1 cellular context compared by ENCODE assay signal in the genomic region with DNA sequence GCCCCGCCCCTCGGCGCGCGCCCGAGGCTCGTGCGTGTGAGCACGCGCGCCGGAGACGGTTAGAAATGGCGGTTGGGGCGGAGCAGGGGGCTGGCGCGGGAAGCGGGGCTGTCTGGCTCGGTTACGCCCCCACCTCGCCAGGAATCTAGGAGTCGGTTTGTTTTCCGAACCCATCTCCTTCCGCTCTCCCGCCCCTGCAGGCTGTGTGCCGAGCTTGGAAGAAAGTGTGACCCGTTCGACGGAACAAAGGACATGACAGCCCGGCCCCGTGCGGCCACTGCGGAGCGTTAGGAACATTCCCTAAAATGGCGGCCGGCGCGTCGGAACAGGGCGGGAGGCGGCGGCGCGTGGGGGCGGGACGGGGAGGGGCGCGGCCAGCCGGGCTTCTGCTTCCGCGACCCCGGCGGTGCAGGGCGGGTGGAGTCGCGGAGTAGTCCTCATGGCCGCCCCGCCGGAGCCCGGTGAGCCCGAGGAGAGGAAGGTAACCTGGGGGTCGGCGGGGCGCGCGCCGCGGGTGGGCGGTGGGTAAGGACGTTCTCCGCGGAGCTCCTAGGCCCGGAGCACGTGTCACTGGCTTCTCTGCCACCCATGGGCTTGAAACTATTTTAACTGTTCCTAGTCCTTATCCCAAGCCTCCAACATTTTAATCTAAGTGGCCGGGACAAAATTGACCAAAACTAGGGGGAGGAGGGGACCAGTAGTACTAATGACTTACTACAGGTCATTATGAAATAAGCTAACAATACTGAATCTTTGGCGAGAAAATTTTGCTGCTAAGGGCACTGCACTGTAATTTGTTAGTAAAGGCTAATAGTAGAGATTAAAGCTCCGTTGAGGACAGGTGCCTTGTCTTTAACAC.
TF ChIP-seq lines count a peak whose summit lies in the region.

A gene with protein sequence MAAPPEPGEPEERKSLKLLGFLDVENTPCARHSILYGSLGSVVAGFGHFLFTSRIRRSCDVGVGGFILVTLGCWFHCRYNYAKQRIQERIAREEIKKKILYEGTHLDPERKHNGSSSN (plus strand): TSS at position 383 of the 859 bp plus-strand sequence. CDS start 57 bp downstream, at position 440.

TF ChIP-seq in K562, 482 proteins besides CTCF, POLR2A, EP300 and RAD21 (continued from another document and continues in another):
- TF ChIP-seq RBM39 (optimal IDR thresholded peaks at IDR 0.05; ENCODE audit: low read depth, low read length), result no peak
- no peak for TF ChIP-seq ZNF224 (CRISPR knock-in tag; IDR thresholded peaks at IDR 0.05)
- peak; percentile 83 for TF ChIP-seq PHF8 (IDR thresholded peaks at IDR 0.05; ENCODE audit: borderline replicate concordance, low read length)
- TF ChIP-seq, protein P1, sequence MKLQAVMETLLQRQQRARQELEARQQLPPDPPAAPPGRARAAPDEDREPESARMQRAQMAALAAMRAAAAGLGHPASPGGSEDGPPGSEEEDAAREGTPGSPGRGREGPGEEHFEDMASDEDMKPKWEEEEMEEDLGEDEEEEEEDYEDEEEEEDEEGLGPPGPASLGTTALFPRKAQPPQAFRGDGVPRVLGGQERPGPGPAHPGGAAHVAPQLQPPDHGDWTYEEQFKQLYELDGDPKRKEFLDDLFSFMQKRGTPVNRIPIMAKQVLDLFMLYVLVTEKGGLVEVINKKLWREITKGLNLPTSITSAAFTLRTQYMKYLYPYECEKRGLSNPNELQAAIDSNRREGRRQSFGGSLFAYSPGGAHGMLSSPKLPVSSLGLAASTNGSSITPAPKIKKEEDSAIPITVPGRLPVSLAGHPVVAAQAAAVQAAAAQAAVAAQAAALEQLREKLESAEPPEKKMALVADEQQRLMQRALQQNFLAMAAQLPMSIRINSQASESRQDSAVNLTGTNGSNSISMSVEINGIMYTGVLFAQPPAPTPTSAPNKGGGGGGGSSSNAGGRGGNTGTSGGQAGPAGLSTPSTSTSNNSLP (IDR thresholded peaks at IDR 0.05; ENCODE audit: borderline replicate concordance, low read depth, low read length), result no peak
- no peak for TF ChIP-seq MCM3 (IDR thresholded peaks at IDR 0.05)
- no peak for TF ChIP-seq RFX7 (CRISPR knock-in tag; IDR thresholded peaks at IDR 0.05)
- no peak for TF ChIP-seq DACH1 (IDR thresholded peaks at IDR 0.05; ENCODE audit: partially characterized antibody)
- no peak for TF ChIP-seq NFIC (IDR thresholded peaks at IDR 0.05)
- TF ChIP-seq, protein P2, sequence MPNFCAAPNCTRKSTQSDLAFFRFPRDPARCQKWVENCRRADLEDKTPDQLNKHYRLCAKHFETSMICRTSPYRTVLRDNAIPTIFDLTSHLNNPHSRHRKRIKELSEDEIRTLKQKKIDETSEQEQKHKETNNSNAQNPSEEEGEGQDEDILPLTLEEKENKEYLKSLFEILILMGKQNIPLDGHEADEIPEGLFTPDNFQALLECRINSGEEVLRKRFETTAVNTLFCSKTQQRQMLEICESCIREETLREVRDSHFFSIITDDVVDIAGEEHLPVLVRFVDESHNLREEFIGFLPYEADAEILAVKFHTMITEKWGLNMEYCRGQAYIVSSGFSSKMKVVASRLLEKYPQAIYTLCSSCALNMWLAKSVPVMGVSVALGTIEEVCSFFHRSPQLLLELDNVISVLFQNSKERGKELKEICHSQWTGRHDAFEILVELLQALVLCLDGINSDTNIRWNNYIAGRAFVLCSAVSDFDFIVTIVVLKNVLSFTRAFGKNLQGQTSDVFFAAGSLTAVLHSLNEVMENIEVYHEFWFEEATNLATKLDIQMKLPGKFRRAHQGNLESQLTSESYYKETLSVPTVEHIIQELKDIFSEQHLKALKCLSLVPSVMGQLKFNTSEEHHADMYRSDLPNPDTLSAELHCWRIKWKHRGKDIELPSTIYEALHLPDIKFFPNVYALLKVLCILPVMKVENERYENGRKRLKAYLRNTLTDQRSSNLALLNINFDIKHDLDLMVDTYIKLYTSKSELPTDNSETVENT (CRISPR knock-in tag; IDR thresholded peaks at IDR 0.05), result peak; percentile 84
- TF ChIP-seq ZNF316 (IDR thresholded peaks at IDR 0.05), result no peak
- TF ChIP-seq PHB (CRISPR knock-in tag; IDR thresholded peaks at IDR 0.05), result peak; percentile 16; the same call in 1 of the 2 replicates
- TF ChIP-seq STAT5A (IDR thresholded peaks at IDR 0.05; ENCODE audit: borderline replicate concordance, low read length), result peak; percentile 6; the same call in 1 of the 2 replicates
- TF ChIP-seq IFI16 (CRISPR knock-in tag; IDR thresholded peaks at IDR 0.05), result 0 out of 2 replicates have a peak, but pooled peaks have one; percentile 34
- 0 out of 2 replicates have a peak, but pooled peaks have one; percentile 21 for TF ChIP-seq NFIX (CRISPR knock-in tag; IDR thresholded peaks at IDR 0.05; ENCODE audit: low read depth)
- no peak for TF ChIP-seq BACH1 (tag; IDR thresholded peaks at IDR 0.05)
- no peak for TF ChIP-seq JUNB (CRISPR knock-in tag; conservative IDR thresholded peaks at IDR 0.05)
- TF ChIP-seq, protein P3, sequence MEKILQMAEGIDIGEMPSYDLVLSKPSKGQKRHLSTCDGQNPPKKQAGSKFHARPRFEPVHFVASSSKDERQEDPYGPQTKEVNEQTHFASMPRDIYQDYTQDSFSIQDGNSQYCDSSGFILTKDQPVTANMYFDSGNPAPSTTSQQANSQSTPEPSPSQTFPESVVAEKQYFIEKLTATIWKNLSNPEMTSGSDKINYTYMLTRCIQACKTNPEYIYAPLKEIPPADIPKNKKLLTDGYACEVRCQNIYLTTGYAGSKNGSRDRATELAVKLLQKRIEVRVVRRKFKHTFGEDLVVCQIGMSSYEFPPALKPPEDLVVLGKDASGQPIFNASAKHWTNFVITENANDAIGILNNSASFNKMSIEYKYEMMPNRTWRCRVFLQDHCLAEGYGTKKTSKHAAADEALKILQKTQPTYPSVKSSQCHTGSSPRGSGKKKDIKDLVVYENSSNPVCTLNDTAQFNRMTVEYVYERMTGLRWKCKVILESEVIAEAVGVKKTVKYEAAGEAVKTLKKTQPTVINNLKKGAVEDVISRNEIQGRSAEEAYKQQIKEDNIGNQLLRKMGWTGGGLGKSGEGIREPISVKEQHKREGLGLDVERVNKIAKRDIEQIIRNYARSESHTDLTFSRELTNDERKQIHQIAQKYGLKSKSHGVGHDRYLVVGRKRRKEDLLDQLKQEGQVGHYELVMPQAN (IDR thresholded peaks at IDR 0.05; ENCODE audit: borderline replicate concordance), result peak; percentile 72
- no peak for TF ChIP-seq KDM1A (IDR thresholded peaks at IDR 0.05)
- TF ChIP-seq, protein P4, sequence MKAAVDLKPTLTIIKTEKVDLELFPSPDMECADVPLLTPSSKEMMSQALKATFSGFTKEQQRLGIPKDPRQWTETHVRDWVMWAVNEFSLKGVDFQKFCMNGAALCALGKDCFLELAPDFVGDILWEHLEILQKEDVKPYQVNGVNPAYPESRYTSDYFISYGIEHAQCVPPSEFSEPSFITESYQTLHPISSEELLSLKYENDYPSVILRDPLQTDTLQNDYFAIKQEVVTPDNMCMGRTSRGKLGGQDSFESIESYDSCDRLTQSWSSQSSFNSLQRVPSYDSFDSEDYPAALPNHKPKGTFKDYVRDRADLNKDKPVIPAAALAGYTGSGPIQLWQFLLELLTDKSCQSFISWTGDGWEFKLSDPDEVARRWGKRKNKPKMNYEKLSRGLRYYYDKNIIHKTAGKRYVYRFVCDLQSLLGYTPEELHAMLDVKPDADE (conservative IDR thresholded peaks at IDR 0.05; ENCODE audit: control insufficient read depth, low read depth, low read length), result peak; percentile 68; the same call in 1 of the 2 replicates
- peak; percentile 41 for TF ChIP-seq ZNF175 (CRISPR knock-in tag; IDR thresholded peaks at IDR 0.05; ENCODE audit: low read depth)
- TF ChIP-seq, protein P5, sequence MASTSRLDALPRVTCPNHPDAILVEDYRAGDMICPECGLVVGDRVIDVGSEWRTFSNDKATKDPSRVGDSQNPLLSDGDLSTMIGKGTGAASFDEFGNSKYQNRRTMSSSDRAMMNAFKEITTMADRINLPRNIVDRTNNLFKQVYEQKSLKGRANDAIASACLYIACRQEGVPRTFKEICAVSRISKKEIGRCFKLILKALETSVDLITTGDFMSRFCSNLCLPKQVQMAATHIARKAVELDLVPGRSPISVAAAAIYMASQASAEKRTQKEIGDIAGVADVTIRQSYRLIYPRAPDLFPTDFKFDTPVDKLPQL (IDR thresholded peaks at IDR 0.05; ENCODE audit: extremely low read depth, insufficient read length), result no peak
- 0 out of 2 replicates have a peak, but pooled peaks have one; percentile 1 for TF ChIP-seq CBFA2T3 (IDR thresholded peaks at IDR 0.05)
- no peak for TF ChIP-seq ARHGAP35 (IDR thresholded peaks at IDR 0.05; ENCODE audit: partially characterized antibody)
- TF ChIP-seq ZNF3 (CRISPR knock-in tag; IDR thresholded peaks at IDR 0.05), result peak; percentile 60; the same call in 1 of the 2 replicates
- no peak for TF ChIP-seq SRSF7 (optimal IDR thresholded peaks at IDR 0.05; ENCODE audit: low read depth, low read length)
- TF ChIP-seq MAFK (IDR thresholded peaks at IDR 0.05; ENCODE audit: low read length), result no peak
- TF ChIP-seq TFAM (CRISPR knock-in tag; conservative IDR thresholded peaks at IDR 0.05), result no peak
- TF ChIP-seq, protein P6, sequence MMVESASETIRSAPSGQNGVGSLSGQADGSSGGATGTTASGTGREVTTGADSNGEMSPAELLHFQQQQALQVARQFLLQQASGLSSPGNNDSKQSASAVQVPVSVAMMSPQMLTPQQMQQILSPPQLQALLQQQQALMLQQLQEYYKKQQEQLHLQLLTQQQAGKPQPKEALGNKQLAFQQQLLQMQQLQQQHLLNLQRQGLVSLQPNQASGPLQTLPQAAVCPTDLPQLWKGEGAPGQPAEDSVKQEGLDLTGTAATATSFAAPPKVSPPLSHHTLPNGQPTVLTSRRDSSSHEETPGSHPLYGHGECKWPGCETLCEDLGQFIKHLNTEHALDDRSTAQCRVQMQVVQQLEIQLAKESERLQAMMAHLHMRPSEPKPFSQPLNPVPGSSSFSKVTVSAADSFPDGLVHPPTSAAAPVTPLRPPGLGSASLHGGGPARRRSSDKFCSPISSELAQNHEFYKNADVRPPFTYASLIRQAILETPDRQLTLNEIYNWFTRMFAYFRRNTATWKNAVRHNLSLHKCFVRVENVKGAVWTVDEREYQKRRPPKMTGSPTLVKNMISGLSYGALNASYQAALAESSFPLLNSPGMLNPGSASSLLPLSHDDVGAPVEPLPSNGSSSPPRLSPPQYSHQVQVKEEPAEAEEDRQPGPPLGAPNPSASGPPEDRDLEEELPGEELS (CRISPR knock-in tag; IDR thresholded peaks at IDR 0.05; ENCODE audit: borderline replicate concordance), result no peak; the same call in 1 of the 2 replicates
- TF ChIP-seq HEY1 (CRISPR knock-in tag; IDR thresholded peaks at IDR 0.05; ENCODE audit: borderline replicate concordance), result peak; percentile 19; the same call in 1 of the 2 replicates
- TF ChIP-seq, protein P7, sequence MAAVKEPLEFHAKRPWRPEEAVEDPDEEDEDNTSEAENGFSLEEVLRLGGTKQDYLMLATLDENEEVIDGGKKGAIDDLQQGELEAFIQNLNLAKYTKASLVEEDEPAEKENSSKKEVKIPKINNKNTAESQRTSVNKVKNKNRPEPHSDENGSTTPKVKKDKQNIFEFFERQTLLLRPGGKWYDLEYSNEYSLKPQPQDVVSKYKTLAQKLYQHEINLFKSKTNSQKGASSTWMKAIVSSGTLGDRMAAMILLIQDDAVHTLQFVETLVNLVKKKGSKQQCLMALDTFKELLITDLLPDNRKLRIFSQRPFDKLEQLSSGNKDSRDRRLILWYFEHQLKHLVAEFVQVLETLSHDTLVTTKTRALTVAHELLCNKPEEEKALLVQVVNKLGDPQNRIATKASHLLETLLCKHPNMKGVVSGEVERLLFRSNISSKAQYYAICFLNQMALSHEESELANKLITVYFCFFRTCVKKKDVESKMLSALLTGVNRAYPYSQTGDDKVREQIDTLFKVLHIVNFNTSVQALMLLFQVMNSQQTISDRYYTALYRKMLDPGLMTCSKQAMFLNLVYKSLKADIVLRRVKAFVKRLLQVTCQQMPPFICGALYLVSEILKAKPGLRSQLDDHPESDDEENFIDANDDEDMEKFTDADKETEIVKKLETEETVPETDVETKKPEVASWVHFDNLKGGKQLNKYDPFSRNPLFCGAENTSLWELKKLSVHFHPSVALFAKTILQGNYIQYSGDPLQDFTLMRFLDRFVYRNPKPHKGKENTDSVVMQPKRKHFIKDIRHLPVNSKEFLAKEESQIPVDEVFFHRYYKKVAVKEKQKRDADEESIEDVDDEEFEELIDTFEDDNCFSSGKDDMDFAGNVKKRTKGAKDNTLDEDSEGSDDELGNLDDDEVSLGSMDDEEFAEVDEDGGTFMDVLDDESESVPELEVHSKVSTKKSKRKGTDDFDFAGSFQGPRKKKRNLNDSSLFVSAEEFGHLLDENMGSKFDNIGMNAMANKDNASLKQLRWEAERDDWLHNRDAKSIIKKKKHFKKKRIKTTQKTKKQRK (IDR thresholded peaks at IDR 0.05; ENCODE audit: borderline replicate concordance, low read depth, low read length), result no peak
- TF ChIP-seq ZNF184 (CRISPR knock-in tag; IDR thresholded peaks at IDR 0.05), result no peak
- TF ChIP-seq MYC (IDR thresholded peaks at IDR 0.05; ENCODE audit: low read depth, low read length), result peak; percentile 79
- TF ChIP-seq MYC (CRISPR knock-in tag; IDR thresholded peaks at IDR 0.05; ENCODE audit: borderline replicate concordance, low read depth), result no peak
- peak; percentile 51; the same call in 1 of the 2 replicates for TF ChIP-seq NCOA1 (IDR thresholded peaks at IDR 0.05; ENCODE audit: low read depth)
- TF ChIP-seq PCBP2 (IDR thresholded peaks at IDR 0.05; ENCODE audit: low read depth, low read length, poor library complexity, severe bottlenecking), result no peak
- no peak for TF ChIP-seq SIRT6 (IDR thresholded peaks at IDR 0.05; ENCODE audit: low read depth, low read length)
- peak; percentile 68 for TF ChIP-seq TBP (optimal IDR thresholded peaks at IDR 0.05; ENCODE audit: low read depth, low read length)
- TF ChIP-seq, protein P8, sequence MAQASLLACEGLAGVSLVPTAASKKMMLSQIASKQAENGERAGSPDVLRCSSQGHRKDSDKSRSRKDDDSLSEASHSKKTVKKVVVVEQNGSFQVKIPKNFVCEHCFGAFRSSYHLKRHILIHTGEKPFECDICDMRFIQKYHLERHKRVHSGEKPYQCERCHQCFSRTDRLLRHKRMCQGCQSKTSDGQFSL (CRISPR knock-in tag; IDR thresholded peaks at IDR 0.05), result no peak
- TF ChIP-seq, protein P8 (tag; IDR thresholded peaks at IDR 0.05), result no peak; a peak in 1 of 4 replicates
- TF ChIP-seq LCOR (CRISPR knock-in tag; IDR thresholded peaks at IDR 0.05), result peak; percentile 42; the same call in 1 of the 2 replicates
- TF ChIP-seq CBX3 (IDR thresholded peaks at IDR 0.05; ENCODE audit: borderline replicate concordance in 1 of 2, low read length in 2 of 2), result no peak
- TF ChIP-seq RBM14 (IDR thresholded peaks at IDR 0.05; ENCODE audit: borderline replicate concordance, insufficient read depth, low read depth, low read length), result no peak
